In the genomic region with DNA sequence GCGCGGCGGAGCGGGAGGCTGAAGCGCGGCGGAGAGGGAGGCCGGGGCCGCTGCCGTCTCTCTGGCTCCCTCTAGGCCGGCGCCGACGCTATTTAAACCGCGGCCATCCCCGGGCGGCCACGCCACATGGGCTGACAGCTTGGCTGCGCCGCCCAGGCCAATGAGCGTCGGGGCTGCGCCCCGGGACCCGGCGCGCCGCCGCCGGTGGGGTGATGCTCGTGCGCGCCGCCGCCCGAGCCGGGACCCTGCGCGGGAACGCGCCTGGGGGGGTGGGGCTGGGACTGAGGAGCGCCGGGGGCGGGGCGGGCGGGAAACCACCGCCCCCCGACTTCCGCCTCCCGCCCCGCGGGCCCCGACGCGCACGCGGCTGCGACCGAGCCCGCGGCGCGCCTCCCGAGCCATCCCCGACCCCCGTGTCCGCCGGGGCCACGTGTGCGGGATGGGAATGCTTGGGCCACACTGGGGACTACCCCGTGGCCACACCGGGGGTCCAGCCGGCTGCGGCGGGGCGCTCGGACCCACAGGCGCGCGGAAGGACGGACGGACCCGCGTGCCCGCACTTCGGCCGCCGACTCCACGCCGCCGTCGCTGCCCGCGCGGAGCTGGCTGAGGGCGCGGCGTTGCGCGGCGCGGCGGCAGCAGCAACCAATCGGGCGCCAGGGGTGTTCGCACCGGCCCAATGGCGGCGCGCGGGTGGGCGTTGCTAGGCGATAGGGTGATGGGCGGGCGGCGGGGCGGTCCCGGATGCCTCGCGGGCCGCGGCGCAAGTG, we compare ENCODE assay signal across 8 cellular contexts. TPM values are rescaled to one million over a fixed set of nuclear protein-coding genes. Genes with fewer than 3 reads are reported as not detected.
DNase-seq lines count a peak whose midpoint lies in the region; ATAC-seq and TF ChIP-seq lines count a peak whose summit lies in the region.

TSS of gene FASN (minus strand) at position 68 of the 770 bp plus-strand sequence. CDS start 1,791 bp downstream, outside the sequence.

- ATAC-seq in HG03442 (IDR thresholded peaks at IDR 0.05; ENCODE audit: unreplicated experiment) = peak; percentile 58
- ATAC-seq in activated CD4-positive, alpha-beta T cell treated with anti-CD3 and anti-CD28 coated beads for 36 hours = peak; percentile 86

- peak within 1 kb of the TSS; percentile 78 for H3K4me3 Mint-ChIP-seq in activated CD4-positive, alpha-beta T cell treated with anti-CD3 and anti-CD28 coated beads for 36 hours

- H3K36me3 Mint-ChIP-seq in activated CD4-positive, alpha-beta T cell treated with anti-CD3 and anti-CD28 coated beads for 36 hours (ENCODE audit: low read depth) = peaks cover 14% of the 10 kb centered on the region

- intact Hi-C loops in activated CD4-positive, alpha-beta T cell treated with anti-CD3 and anti-CD28 coated beads for 36 hours (cut with DNase I, micrococcal nuclease) = loop anchor here (1.0 to 2.0 kb wide), 30 partner anchors 28 to 803 kb away; partner anchors contain the start of genes ALYREF (in 1 of the 2), ANAPC11 (in 1 of the 2), ARHGDIA (in 1 of the 2) and ASPSCR1 (in 1 of the 2)

- H3K27me3 ChIP-seq in BE2C = no peaks in the 10 kb centered on the region

- H3K36me3 ChIP-seq in BE2C = peaks cover 50% of the 10 kb centered on the region

- peaks cover 14% of the 10 kb centered on the region for H3K4me1 Mint-ChIP-seq in activated CD4-positive, alpha-beta T cell treated with anti-CD3 and anti-CD28 coated beads for 36 hours

- peak; percentile 29; the same call in 1 of the 2 replicates for TF ChIP-seq CTCF in BE2C (IDR thresholded peaks at IDR 0.05; ENCODE audit: low read depth, low read length)

- H3K27me3 Mint-ChIP-seq in activated CD4-positive, alpha-beta T cell treated with anti-CD3 and anti-CD28 coated beads for 36 hours = no peaks in the 10 kb centered on the region

- peak within 1 kb of the TSS; percentile 87 for H3K27ac ChIP-seq in cingulate gyrus (ENCODE audit: low read depth, low read length)

- H3K9me3 Mint-ChIP-seq in activated CD4-positive, alpha-beta T cell treated with anti-CD3 and anti-CD28 coated beads for 36 hours (ENCODE audit: low read depth) = no peaks in the 10 kb centered on the region

- peak within 1 kb of the TSS; percentile 19 for H3K27ac Mint-ChIP-seq in activated CD4-positive, alpha-beta T cell treated with anti-CD3 and anti-CD28 coated beads for 36 hours

- peaks cover 21% of the 10 kb centered on the region for H3K4me1 ChIP-seq in BE2C

- peaks cover 4% of the 10 kb centered on the region; the same call in 1 of the 2 replicates for H3K9me3 ChIP-seq in BE2C

- peak within 1 kb of the TSS; percentile 89 for H3K4me3 ChIP-seq in BE2C (ENCODE audit: low read depth, low read length)

- CTCF ChIA-PET in activated CD4-positive, alpha-beta T cell treated with anti-CD3 and anti-CD28 coated beads for 36 hours (lab: Charles Lee) = interaction anchor here (1.0 to 1.8 kb wide), 9 partner anchors 9 to 138 kb away, joined by 3 to 6 read pairs (median 3); partner anchors contain the start of genes CENPX, DCXR, LRRC45 and RAC3

- DNase-seq in BE2C (peak; percentile 97), GM19238 (ENCODE audit: insufficient read length, low spot score) (peak; percentile 100), NCI-H510A treated with DMSO at 0.1 percent for 48 hours (lab: John Stamatoyannopoulos, UW) (peak; percentile 87), left kidney (ENCODE audit: low read depth, low spot score) (peak; percentile 98)
- DNase-seq in activated CD4-positive, alpha-beta T cell treated with anti-CD3 and anti-CD28 coated beads for 36 hours = peak; percentile 97
- peak; percentile 94 to 96 for DNase-seq in stimulated activated CD4-positive, alpha-beta T cell treated with anti-CD3 and anti-CD28 coated beads, Interleukin-2, amount 100 ng/mL, for 24 hours

- POLR2A ChIA-PET in activated CD4-positive, alpha-beta T cell treated with anti-CD3 and anti-CD28 coated beads for 36 hours (lab: Charles Lee) = interaction anchor here (0.6 to 1.8 kb wide), 6 partner anchors 11 to 223 kb away, joined by 3 to 11 read pairs (median 3); partner anchors contain the start of genes DCXR, GPS1 and RFNG

RNA-seq across cellular contexts. Expression of gene FASN, which starts in this region (rescaled TPM):
- 379 TPM for polyA plus RNA-seq in BE2C (2012; ENCODE audit: insufficient read depth, insufficient read length, low read depth)
- total RNA-seq in activated CD4-positive, alpha-beta T cell treated with anti-CD3 and anti-CD28 coated beads for 36 hours = 100 to 1,000 TPM; 239 to 259 TPM

Comparison
In these comparisons a context has a peak if more than half of its experiments do, and no peak if none do; other contexts are left out.
1. Peak in every context shown above with its lines: DNase-seq, ATAC-seq, H3K4me3 ChIP-seq and H3K27ac ChIP-seq.